In genomic region chr6:25992413-25993037, GRCh38 we compare ENCODE assay signal across 8 cellular contexts.
DNase-seq lines count a peak whose midpoint lies in the region; ATAC-seq lines count a peak whose summit lies in the region.

No MANE protein-coding gene starts in this region.

- peak overlapping the region; percentile 95 for H3K27ac Mint-ChIP-seq in memory B cell

- peak; percentile 76 for DNase-seq in CMK (ENCODE audit: low read depth)
- peak; percentile 83 for DNase-seq in NCI-H82 treated with DMSO at 0.1 percent for 48 hours (lab: John Stamatoyannopoulos, UW; ENCODE audit: unreplicated experiment)
- DNase-seq in activated CD8-positive, alpha-beta memory T cell treated with anti-CD3 and anti-CD28 coated beads for 1 hour (ENCODE audit: extremely low read depth in 1 of 2, low read depth in 1 of 2) = peak; percentile 71 to 90
- peak; percentile 87 for DNase-seq in effector CD8-positive, alpha-beta T cell (lab: John Stamatoyannopoulos, UW)
- DNase-seq in memory B cell (ENCODE audit: low spot score in 2 of 2) = peak; percentile 98 to 100
- DNase-seq in stimulated activated CD8-positive, alpha-beta memory T cell treated with anti-CD3 and anti-CD28 coated beads, Interleukin-12 subunit alpha, Interleukin-12 subunit beta, amount 100 ng/mL, for 1 hour (ENCODE audit: low read depth) = peak; percentile 87

- ATAC-seq in GM19452 (IDR thresholded peaks at IDR 0.05; ENCODE audit: unreplicated experiment) (peak; percentile 82), HG03575 (IDR thresholded peaks at IDR 0.05; ENCODE audit: extremely low read depth, insufficient number of reproducible peaks, low FRiP score, unreplicated experiment) (peak; percentile 47), memory B cell (ENCODE audit: low read depth) (peak; percentile 85)

- no peaks in the 10 kb centered on the region for H3K9me3 Mint-ChIP-seq in memory B cell

- H3K27me3 Mint-ChIP-seq in memory B cell = no peaks in the 10 kb centered on the region

- H3K36me3 Mint-ChIP-seq in memory B cell = peaks cover 10% of the 10 kb centered on the region

- peaks cover 27% of the 10 kb centered on the region for H3K4me1 Mint-ChIP-seq in memory B cell

- peak overlapping the region; percentile 99 for H3K4me3 Mint-ChIP-seq in memory B cell

Comparison
In these comparisons a context has a peak if more than half of its experiments do, and no peak if none do; other contexts are left out.
1. Peak in every context shown above with its lines: DNase-seq and ATAC-seq.